Comparison of ENCODE assay signal across 21 cellular contexts in the genomic region with DNA sequence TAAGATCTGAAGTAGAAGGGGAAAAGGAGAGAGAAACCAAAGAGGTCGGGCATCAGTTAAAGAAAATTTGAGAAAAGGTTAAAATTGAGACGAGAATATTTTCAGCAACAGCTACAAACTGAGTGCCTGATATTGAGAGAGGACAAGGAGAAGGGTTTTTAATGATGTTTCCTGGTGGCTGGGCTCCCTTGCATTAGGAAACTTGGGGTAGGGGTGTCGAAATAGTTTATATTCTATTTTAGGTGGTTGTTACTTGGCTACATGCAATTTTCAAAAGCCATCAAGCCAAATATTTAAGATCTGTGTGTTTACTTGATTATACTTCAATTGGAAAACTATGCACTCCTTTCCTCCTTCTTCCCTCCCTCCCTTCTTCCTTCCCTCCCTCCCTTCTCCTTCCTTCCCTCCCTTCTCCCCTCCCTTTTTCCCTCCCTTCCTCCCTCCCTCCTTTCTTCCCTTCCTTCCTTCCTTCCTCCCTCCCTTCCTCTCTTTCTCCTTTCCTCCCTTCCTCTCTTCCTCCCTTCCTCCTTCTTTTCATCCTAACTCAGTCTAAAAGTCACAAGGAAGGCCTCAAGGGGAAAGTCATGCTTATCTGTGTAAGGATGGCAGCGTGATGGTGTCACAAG. TPM values are rescaled to one million over a fixed set of nuclear protein-coding genes. Genes with fewer than 3 reads are reported as not detected.
DNase-seq lines count a peak whose midpoint lies in the region; ATAC-seq and TF ChIP-seq lines count a peak whose summit lies in the region.
"Had no signal": no experiment of that assay in that cellular context is flagged by ENCODE, and none has a peak within 500 bp of the region (broad histone marks: within the 10 kb centered on the region; RNA-seq: fewer than 3 reads in every experiment).

No MANE protein-coding gene starts in this region.

- H3K4me3 ChIP-seq in GM23338: no peak overlapping the region
- H3K4me3 ChIP-seq in right lobe of liver: no peak overlapping the region
- H3K4me3 ChIP-seq in effector memory CD4-positive, alpha-beta T cell (ENCODE audit: insufficient read depth, low read depth, low read length, poor library complexity, severe bottlenecking): no peak overlapping the region
- H3K4me3 ChIP-seq: GM23248 had no signal

- no peak overlapping the region for H3K4me3 Mint-ChIP-seq in GM23338
- H3K4me3 Mint-ChIP-seq: CD8-positive, alpha-beta T cell had no signal

- 52% methylated on average over 4 of the region's 4 CpGs for WGBS in right lobe of liver (ENCODE audit: insufficient coverage, low coverage, low lambda C conversion rate, missing lambda C conversion rate)

- H3K4me1 ChIP-seq in GM23338 (ENCODE audit: insufficient read depth): no peaks in the 10 kb centered on the region
- H3K4me1 ChIP-seq in right lobe of liver: peaks cover 0 to 53% (median 15%) of the 10 kb centered on the region in 4 donors
- H3K4me1 ChIP-seq in effector memory CD4-positive, alpha-beta T cell (ENCODE audit: control insufficient read depth, insufficient read depth, low read length, poor library complexity, severe bottlenecking): no peaks in the 10 kb centered on the region

- H3F3A ChIP-seq in GM23338 (replicated peaks; ENCODE audit: low read depth): no peaks in the 10 kb centered on the region

- ATAC-seq in GM23338: no peak
- peak in 3 of 4 donors; percentile 11 to 33 (median 13) for ATAC-seq in right lobe of liver
- no peak for ATAC-seq in stimulated activated naive CD8-positive, alpha-beta T cell treated with anti-CD3 and anti-CD28 coated beads, Interleukin-15, Interleukin-2, amounts not matched to agents 100 U/mL and 50 U/mL, for 24 hours
- ATAC-seq: CD8-positive, alpha-beta T cell had no signal

- H3K27me3 ChIP-seq in GM23338 (ENCODE audit: insufficient read depth): no peaks in the 10 kb centered on the region
- no peaks in the 10 kb centered on the region for H3K27me3 ChIP-seq in right lobe of liver
- no peaks in the 10 kb centered on the region for H3K27me3 ChIP-seq in effector memory CD4-positive, alpha-beta T cell (replicated peaks; ENCODE audit: control insufficient read depth, insufficient read depth, low read length, poor library complexity, severe bottlenecking)

- H3K79me2 ChIP-seq in GM23338 (replicated peaks; ENCODE audit: insufficient read depth): no peaks in the 10 kb centered on the region

- no peaks in the 10 kb centered on the region for H3K4me1 Mint-ChIP-seq in GM23338

- H3K36me3 ChIP-seq in GM23338 (ENCODE audit: insufficient read depth) (no peaks in the 10 kb centered on the region), right lobe of liver (peaks cover 0 to 21% (median 9%) of the 10 kb centered on the region in 4 donors)
- no peaks in the 10 kb centered on the region for H3K36me3 ChIP-seq in effector memory CD4-positive, alpha-beta T cell (ENCODE audit: control insufficient read depth, insufficient read depth, low read length)

- peaks cover 2% of the 10 kb centered on the region for H3K27me3 Mint-ChIP-seq in GM23338 (ENCODE audit: insufficient read depth, low read depth, poor library complexity)

- no peak for TF ChIP-seq POLR2A in right lobe of liver (IDR thresholded peaks at IDR 0.05)

- no peaks in the 10 kb centered on the region for H3K9me3 Mint-ChIP-seq in GM23338
- H3K9me3 Mint-ChIP-seq: CD8-positive, alpha-beta T cell had no signal

- intact Hi-C loops in right lobe of liver (cut with DNase I): no loop called here

- TF ChIP-seq CTCF in GM23338 (conservative IDR thresholded peaks at IDR 0.05; ENCODE audit: low read depth in 2 of 2) (no peak), right lobe of liver (IDR thresholded peaks at IDR 0.05) (no peak)

- H3K27ac ChIP-seq in GM23338 (ENCODE audit: low read depth) (no peak overlapping the region), right lobe of liver (peak overlapping the region; percentile 14 to 98 (median 97)), substantia nigra (ENCODE audit: low read depth, low read length, poor library complexity, severe bottlenecking) (no peak overlapping the region)
- no peak overlapping the region for H3K27ac ChIP-seq in effector memory CD4-positive, alpha-beta T cell (ENCODE audit: insufficient read depth, low read length, poor library complexity, severe bottlenecking)
- H3K27ac ChIP-seq: GM23248, RWPE1 had no signal

- no peak overlapping the region for H3K4me2 ChIP-seq in GM23338

- H3K9me3 ChIP-seq in right lobe of liver: no peaks in the 10 kb centered on the region
- no peaks in the 10 kb centered on the region for H3K9me3 ChIP-seq in effector memory CD4-positive, alpha-beta T cell (ENCODE audit: control insufficient read depth, low read length)

- H3K36me3 Mint-ChIP-seq in GM23338 (ENCODE audit: low read depth): no peaks in the 10 kb centered on the region
- H3K36me3 Mint-ChIP-seq: CD8-positive, alpha-beta T cell had no signal

- DNase-seq in GM23338 (ENCODE audit: low spot score) (no peak), NOMO-1 treated with DMSO at 0.1 percent for 48 hours (lab: John Stamatoyannopoulos, UW; ENCODE audit: unreplicated experiment) (peak; percentile 39), fibroblast of gingiva (ENCODE audit: low read depth) (peak; percentile 49), right lobe of liver (no peak), substantia nigra (lab: John Stamatoyannopoulos, UW) (no peak)
- DNase-seq in effector memory CD4-positive, alpha-beta T cell: no peak
- no peak for DNase-seq in stimulated activated CD4-positive, alpha-beta T cell treated with anti-CD3 and anti-CD28 coated beads, Interleukin-4, amount 100 ng/mL, for 4 hours
- DNase-seq in stimulated activated naive CD8-positive, alpha-beta T cell treated with anti-CD3 and anti-CD28 coated beads, Interleukin-15, Interleukin-2, amounts not matched to agents 100 U/mL and 50 U/mL, for 24 hours: no peak
- DNase-seq: CD8-positive, alpha-beta T cell; DND-41; GDM1; GM23248; KG1; NCI-H1417; NCI-H2029; NCI-H2171 treated with DMSO at 0.1 percent for 48 hours; NCI-H510A; OCI-M1 had no signal

- no peak overlapping the region for H3K27ac Mint-ChIP-seq in GM23338
- H3K27ac Mint-ChIP-seq: CD8-positive, alpha-beta T cell had no signal

- H2AFZ ChIP-seq in GM23338: peak overlapping the region; percentile 67; the same call in 1 of the 2 replicates
- H2AFZ ChIP-seq: GM23248 had no signal

- H3K9me2 ChIP-seq in GM23338 (ENCODE audit: insufficient read depth): peaks cover 5% of the 10 kb centered on the region; the same call in 1 of the 2 replicates

- H4K20me1 ChIP-seq in GM23338 (replicated peaks; ENCODE audit: insufficient read depth): no peaks in the 10 kb centered on the region

TF ChIP-seq in GM23338, 12 proteins besides CTCF, POLR2A, EP300 and RAD21:
- no peak for TF ChIP-seq EZH2phosphoT487 (IDR thresholded peaks at IDR 0.05; ENCODE audit: unreplicated experiment)
- TF ChIP-seq JUNB (IDR thresholded peaks at IDR 0.05; ENCODE audit: unreplicated experiment): no peak
- TF ChIP-seq CREB1 (CRISPR knock-in tag; IDR thresholded peaks at IDR 0.05; ENCODE audit: low read depth): no peak
- TF ChIP-seq POLR2AphosphoS5 (IDR thresholded peaks at IDR 0.05; ENCODE audit: low read depth): no peak

RNA-seq across cellular contexts. Expression of a gene that starts 1.8 kb away (rescaled TPM):
- total RNA-seq in GM23338 (2014; rRNA removed; shearing (Covaris generic)): not detected in 2 replicates
- not detected in 2 replicates for polyA plus RNA-seq in GM23338 (2016; fragmentation: Nextera tagmentation; extraction: Ambion mirVana)
- total RNA-seq in right lobe of liver: 1,000 to 10,000 TPM; 3,186 to 7,027 (median 4,523) TPM
- total RNA-seq: CD8-positive, alpha-beta T cell; GM23248; M059J had no signal
- polyA plus RNA-seq: BJ, GM23248 had no signal

RNA-seq across cellular contexts. Expression of a gene that starts 39.1 kb away (rescaled TPM):
- 3.7 and 4.0 TPM in 2 replicates for total RNA-seq in GM23338 (2014; rRNA removed; shearing (Covaris generic))
- 2.6 and 4.3 TPM in 2 replicates for polyA plus RNA-seq in GM23338 (2016; fragmentation: Nextera tagmentation; extraction: Ambion mirVana)
- 1 to 10 TPM; 2.2 to 4.6 (median 3.9) TPM for total RNA-seq in right lobe of liver

Comparison
In these comparisons a context has a peak if more than half of its experiments do, and no peak if none do; other contexts are left out.
1. ATAC-seq: peak in right lobe of liver (3 of 4); none in GM23338 (single experiment) and stimulated activated naive CD8-positive, alpha-beta T cell treated with anti-CD3 and anti-CD28 coated beads, Interleukin-15, Interleukin-2, amounts not matched to agents 100 U/mL and 50 U/mL, for 24 hours (single experiment).
2. DNase-seq: peak in NOMO-1 treated with DMSO at 0.1 percent for 48 hours (single experiment) and fibroblast of gingiva (single experiment); none in GM23338 (single experiment), right lobe of liver (0 of 3), substantia nigra (0 of 49), effector memory CD4-positive, alpha-beta T cell (0 of 3), stimulated activated CD4-positive, alpha-beta T cell treated with anti-CD3 and anti-CD28 coated beads, Interleukin-4, amount 100 ng/mL, for 4 hours (0 of 2) and stimulated activated naive CD8-positive, alpha-beta T cell treated with anti-CD3 and anti-CD28 coated beads, Interleukin-15, Interleukin-2, amounts not matched to agents 100 U/mL and 50 U/mL, for 24 hours (single experiment).
3. H3K27ac ChIP-seq: peak in right lobe of liver (3 of 3); none in GM23338 (single experiment), substantia nigra (single experiment) and effector memory CD4-positive, alpha-beta T cell (single experiment).
4. RNA of a gene that starts 1.8 kb away (total RNA-seq): 3,186 to 7,027 TPM in right lobe of liver; not detected in GM23338; every median in the first group is over 1,000 times any median in the second.